16 cellular contexts compared by ENCODE assay signal in the genomic region with DNA sequence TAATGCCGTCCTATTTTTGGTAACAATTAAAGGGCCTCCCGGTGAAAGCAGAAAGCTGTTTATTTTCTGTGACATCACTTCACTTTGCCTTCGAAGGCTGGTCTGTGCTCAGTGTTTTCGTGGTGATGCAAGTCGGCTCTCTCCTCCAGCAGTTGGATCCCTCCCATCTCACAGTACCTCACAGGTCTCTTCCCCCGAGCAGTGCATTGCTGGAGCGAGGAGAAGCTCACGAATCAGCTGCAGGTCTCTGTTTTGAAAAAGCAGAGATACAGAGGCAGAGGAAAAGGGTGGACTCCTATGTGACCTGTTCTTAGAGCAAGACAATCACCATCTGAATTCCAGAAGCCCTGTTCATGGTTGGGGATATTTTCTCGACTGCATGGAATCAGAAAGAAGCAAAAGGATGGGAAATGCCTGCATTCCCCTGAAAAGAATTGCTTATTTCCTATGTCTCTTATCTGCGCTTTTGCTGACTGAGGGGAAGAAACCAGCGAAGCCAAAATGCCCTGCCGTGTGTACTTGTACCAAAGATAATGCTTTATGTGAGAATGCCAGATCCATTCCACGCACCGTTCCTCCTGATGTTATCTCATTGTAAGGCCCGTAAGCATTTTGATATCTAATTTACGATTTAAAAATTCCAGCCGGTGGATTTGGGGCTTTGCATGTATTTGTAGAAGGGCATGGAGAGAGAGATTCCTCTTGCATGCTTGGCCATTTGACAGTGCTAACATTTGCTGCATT. TPM values are rescaled to one million over a fixed set of nuclear protein-coding genes. Genes with fewer than 3 reads are reported as not detected.
DNase-seq lines count a peak whose midpoint lies in the region; ATAC-seq and TF ChIP-seq lines count a peak whose summit lies in the region.
"Had no signal": no experiment of that assay in that cellular context is flagged by ENCODE, and none has a peak within 500 bp of the region (broad histone marks: within the 10 kb centered on the region; RNA-seq: fewer than 3 reads in every experiment).

A gene (plus strand): TSS at position 171 of the 744 bp plus-strand sequence. CDS start 209 bp downstream, at position 380.

- H3K9me3 Mint-ChIP-seq in endothelial cell (ENCODE audit: unreplicated experiment) (no peaks in the 10 kb centered on the region), nephron (no peaks in the 10 kb centered on the region), HFFc6 (no peaks in the 10 kb centered on the region)
- H3K9me3 Mint-ChIP-seq: activated naive CD4-positive, alpha-beta T cell treated with anti-CD3 and anti-CD28 coated beads, Interleukin-2, amount 10 ng/mL, durations not matched to agents 7 days and 5 days had no signal

- peaks cover 0 to 9% (median 0%) of the 10 kb centered on the region in 12 donors for H3K4me1 ChIP-seq in heart left ventricle
- H3K4me1 ChIP-seq in tibial nerve: peaks cover 0 to 42% (median 5%) of the 10 kb centered on the region in 4 donors

- H3K9me3 ChIP-seq in heart left ventricle (no peaks in the 10 kb centered on the region), tibial nerve (no peaks in the 10 kb centered on the region)

- H3K36me3 Mint-ChIP-seq in endothelial cell (ENCODE audit: low read depth, unreplicated experiment) (no peaks in the 10 kb centered on the region), nephron (ENCODE audit: low read depth) (no peaks in the 10 kb centered on the region), HFFc6 (ENCODE audit: low read depth) (no peaks in the 10 kb centered on the region)
- H3K36me3 Mint-ChIP-seq: activated naive CD4-positive, alpha-beta T cell treated with anti-CD3 and anti-CD28 coated beads, Interleukin-2, amount 10 ng/mL, durations not matched to agents 7 days and 5 days had no signal

- ATAC-seq in heart left ventricle: no peak
- no peak for ATAC-seq in Right ventricle myocardium inferior
- no peak for ATAC-seq in HG03280 (IDR thresholded peaks at IDR 0.05; ENCODE audit: unreplicated experiment)

- peak within 1 kb of the TSS in 7 of 12 donors; percentile 5 to 39 (median 17) for H3K4me3 ChIP-seq in heart left ventricle
- H3K4me3 ChIP-seq in tibial nerve: peak within 1 kb of the TSS; percentile 20 to 46 (median 28)

- TF ChIP-seq CTCF in heart left ventricle (IDR thresholded peaks at IDR 0.05) (no peak), endothelial cell (IDR thresholded peaks at IDR 0.05; ENCODE audit: unreplicated experiment) (no peak), nephron (IDR thresholded peaks at IDR 0.05; ENCODE audit: unreplicated experiment in 3 of 3) (no peak), tibial nerve (IDR thresholded peaks at IDR 0.05) (no peak), HFFc6 (IDR thresholded peaks at IDR 0.05) (no peak)

- intact Hi-C loops in heart left ventricle (cut with DNase I): no loop called here
- intact Hi-C loops in Right ventricle myocardium inferior (cut with DNase I): no loop called here

- H3K4me3 Mint-ChIP-seq in endothelial cell (ENCODE audit: unreplicated experiment): no peak within 1 kb of the TSS
- H3K4me3 Mint-ChIP-seq in nephron: peak within 1 kb of the TSS; percentile 66 to 76 (median 71)
- H3K4me3 Mint-ChIP-seq in HFFc6: no peak within 1 kb of the TSS
- H3K4me3 Mint-ChIP-seq: activated naive CD4-positive, alpha-beta T cell treated with anti-CD3 and anti-CD28 coated beads, Interleukin-2, amount 10 ng/mL, durations not matched to agents 7 days and 5 days had no signal

- H3K27ac ChIP-seq in heart left ventricle: peak within 1 kb of the TSS in 1 of 12 donors; percentile 39
- peak within 1 kb of the TSS; percentile 37 to 82 (median 60) for H3K27ac ChIP-seq in tibial nerve
- H3K27ac ChIP-seq: RWPE1 had no signal

- no peak for TF ChIP-seq EP300 in tibial nerve (IDR thresholded peaks at IDR 0.05)

- peaks cover 14% of the 10 kb centered on the region for H3K4me1 Mint-ChIP-seq in endothelial cell (ENCODE audit: unreplicated experiment)
- peaks cover 65% of the 10 kb centered on the region for H3K4me1 Mint-ChIP-seq in nephron
- peaks cover 11% of the 10 kb centered on the region for H3K4me1 Mint-ChIP-seq in HFFc6 (ENCODE audit: low read depth)
- H3K4me1 Mint-ChIP-seq: activated naive CD4-positive, alpha-beta T cell treated with anti-CD3 and anti-CD28 coated beads, Interleukin-2, amount 10 ng/mL, durations not matched to agents 7 days and 5 days had no signal

- H3K27me3 Mint-ChIP-seq in endothelial cell (ENCODE audit: unreplicated experiment) (no peaks in the 10 kb centered on the region), nephron (ENCODE audit: low read depth) (peaks cover 30% of the 10 kb centered on the region), HFFc6 (ENCODE audit: insufficient read depth) (peaks cover 19% of the 10 kb centered on the region)

- 9 to 16% (median 12%) methylated on average over 17 of the region's 17 CpGs for WGBS in heart left ventricle, 4 donors
- whole genome bisulfite sequencing in tibial nerve, 2 donors: 4 to 12% methylated on average over 17 of the region's 17 CpGs

- H3K27me3 ChIP-seq in heart left ventricle (peaks cover 0 to 34% (median 0%) of the 10 kb centered on the region in 9 donors), tibial nerve (no peaks in the 10 kb centered on the region)

- DNase-seq in heart left ventricle (no peak), Right ventricle myocardium inferior (ENCODE audit: missing footprints) (no peak), endothelial cell (ENCODE audit: low spot score) (no peak), tibial nerve (ENCODE audit: low spot score in 2 of 2) (no peak), HFFc6 (no peak), NCI-H748 treated with DMSO at 0.1 percent for 48 hours (lab: John Stamatoyannopoulos, UW) (no peak)
- DNase-seq: 8988T; activated naive CD4-positive, alpha-beta T cell treated with anti-CD3 and anti-CD28 coated beads, Interleukin-2, amount 10 ng/mL, durations not matched to agents 7 days and 5 days; DND-41; HCEC 1CT; NCI-H1694; stimulated activated CD4-positive, alpha-beta T cell treated with anti-CD3 and anti-CD28 coated beads, Interleukin-2, amount 100 ng/mL, for 24 hours had no signal

- peak within 1 kb of the TSS; percentile 9 for H3K27ac Mint-ChIP-seq in endothelial cell (ENCODE audit: unreplicated experiment)
- peak within 1 kb of the TSS; percentile 51 to 88 (median 57) for H3K27ac Mint-ChIP-seq in nephron
- H3K27ac Mint-ChIP-seq in HFFc6: no peak within 1 kb of the TSS
- H3K27ac Mint-ChIP-seq: activated naive CD4-positive, alpha-beta T cell treated with anti-CD3 and anti-CD28 coated beads, Interleukin-2, amount 10 ng/mL, durations not matched to agents 7 days and 5 days had no signal

- TF ChIP-seq POLR2A in heart left ventricle (IDR thresholded peaks at IDR 0.05) (no peak), tibial nerve (IDR thresholded peaks at IDR 0.05) (no peak)

- H3K36me3 ChIP-seq in heart left ventricle: no peaks in the 10 kb centered on the region
- no peaks in the 10 kb centered on the region for H3K36me3 ChIP-seq in tibial nerve

RNA-seq across cellular contexts. Expression of the gene that starts here (rescaled TPM):
- total RNA-seq in heart left ventricle (under 1 TPM in 2 of 9 donors, not detected in 7; 0.52 to 0.57 TPM), Right ventricle myocardium inferior (not detected), endothelial cell (ENCODE audit: unreplicated experiment) (0.26 TPM), tibial nerve (10 to 100 TPM in 2 of 4 donors, 1 to 10 TPM in 2; 8.4 to 21.0 (median 14.1) TPM)
- under 1 TPM in 1 of 2 donors, not detected in 1; 0.30 TPM for polyA plus RNA-seq in heart left ventricle
- total RNA-seq in HFFc6 (2021; fragmentation: NEBNext Ultra II Directional; extraction: Animal tissue kit (Norgen Biotek cat#: 25700)): not detected
- total RNA-seq: fibroblast of lung had no signal
- polyA plus RNA-seq: fibroblast of lung had no signal

Comparison
In these comparisons a context has a peak if more than half of its experiments do, and no peak if none do; other contexts are left out.
1. H3K4me3 Mint-ChIP-seq: peak in nephron (3 of 3); none in endothelial cell (single experiment) and HFFc6 (single experiment).